Comparison of ENCODE assay signal across 24 cellular contexts in the genomic region with DNA sequence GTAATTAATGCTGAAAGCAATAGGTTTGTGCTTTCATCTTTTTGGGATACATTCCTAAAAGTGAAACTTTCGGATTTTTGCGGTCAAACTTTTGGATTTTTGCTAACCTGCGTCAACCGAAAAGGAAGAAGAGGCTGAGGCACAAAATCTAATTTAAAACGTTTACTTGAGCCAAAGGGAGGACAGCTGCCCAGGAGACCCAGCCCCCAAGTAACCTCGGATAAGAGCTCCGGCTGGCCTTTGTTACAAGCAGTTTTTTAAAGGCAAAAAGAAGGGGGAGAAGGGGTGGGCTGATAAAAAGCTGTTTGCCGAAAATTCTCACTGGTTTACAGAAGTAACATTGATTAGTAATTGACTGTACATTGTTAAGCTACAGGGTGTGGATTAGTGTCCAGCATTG. TPM values are rescaled to one million over a fixed set of nuclear protein-coding genes. Genes with fewer than 3 reads are reported as not detected.
DNase-seq lines count a peak whose midpoint lies in the region; ATAC-seq, FAIRE-seq and TF ChIP-seq lines count a peak whose summit lies in the region.
"Had no signal": no experiment of that assay in that cellular context is flagged by ENCODE, and none has a peak within 500 bp of the region (broad histone marks: within the 10 kb centered on the region; RNA-seq: fewer than 3 reads in every experiment).

No MANE protein-coding gene starts in this region.

- POLR2A ChIA-PET in K562 (lab: Yijun Ruan, JAX), result interaction anchor here (0.6 to 0.7 kb wide), 2 partner anchors 8 to 95 kb away, joined by 3 read pairs; no protein-coding TSS in a partner anchor
- POLR2A ChIA-PET in CD4-positive, alpha-beta memory T cell (lab: Charles Lee; ENCODE audit: partially characterized antibody), result no interaction called here

- no peaks in the 10 kb centered on the region for H3K4me1 Mint-ChIP-seq in CD4-positive, alpha-beta memory T cell
- H3K4me1 Mint-ChIP-seq: activated CD4-positive, alpha-beta T cell treated with anti-CD3 and anti-CD28 coated beads, Interleukin-2, amount 10 ng/mL, durations not matched to agents 24 days and 14 days; naive thymus-derived CD4-positive, alpha-beta T cell had no signal

- no peak for TF ChIP-seq EP300 in K562 (IDR thresholded peaks at IDR 0.05; ENCODE audit: low read length)

- no peaks in the 10 kb centered on the region for H3K27me3 ChIP-seq in K562 (ENCODE audit: control insufficient read depth in 2 of 2, insufficient read depth in 2 of 2, low read length in 2 of 2)
- H3K27me3 ChIP-seq in right lobe of liver, result peaks cover 0 to 2% of the 10 kb centered on the region in 2 donors
- no peaks in the 10 kb centered on the region for H3K27me3 ChIP-seq in CD4-positive, alpha-beta memory T cell (ENCODE audit: insufficient read depth, low read length)
- H3K27me3 ChIP-seq: foreskin keratinocyte had no signal

- H3K36me3 ChIP-seq in K562 (ENCODE audit: control insufficient read depth, insufficient read depth, low read length), result no peaks in the 10 kb centered on the region
- H3K36me3 ChIP-seq in right lobe of liver, result no peaks in the 10 kb centered on the region
- H3K36me3 ChIP-seq in urinary bladder (ENCODE audit: insufficient read depth), result no peaks in the 10 kb centered on the region
- H3K36me3 ChIP-seq in CD4-positive, alpha-beta memory T cell (ENCODE audit: insufficient read depth, low read length), result no peaks in the 10 kb centered on the region

- intact Hi-C loops in K562 (cut with micrococcal nuclease), result loop anchor here (5.0 kb wide), 1 partner anchor 61 kb away; a partner anchor contains a TSS
- intact Hi-C loops in right lobe of liver (cut with DNase I), result no loop called here
- intact Hi-C loops in CD4-positive, alpha-beta memory T cell (cut with micrococcal nuclease), result no loop called here

- peak overlapping the region; percentile 80 for H2AFZ ChIP-seq in K562 (ENCODE audit: low read depth, low read length)

- H3K27ac ChIP-seq in K562 (ENCODE audit: extremely low read depth, low read depth, low read length) (peak overlapping the region; percentile 42; the same call in 1 of the 3 replicates), right lobe of liver (peak overlapping the region; percentile 40 to 90 (median 55)), urinary bladder (ENCODE audit: low read depth) (peak overlapping the region; percentile 5)
- H3K27ac ChIP-seq in CD4-positive, alpha-beta memory T cell (ENCODE audit: low read depth, low read length), result no peak overlapping the region
- H3K27ac ChIP-seq: foreskin keratinocyte, RWPE1 had no signal

- DNase-seq in activated CD8-positive, alpha-beta memory T cell treated with anti-CD3 and anti-CD28 coated beads for 24 hours, result peak; percentile 0
- no peak for DNase-seq in activated CD8-positive, alpha-beta memory T cell treated with anti-CD3 and anti-CD28 coated beads, Interleukin-2, amount 50 U/mL, for 48 hours
- DNase-seq in K562 (ENCODE audit: extremely low read depth in 1 of 4, low spot score in 3 of 4) (peak in 2 of 4 experiments; percentile 22 to 42), right lobe of liver (no peak), cerebellum (ENCODE audit: low spot score) (no peak)
- no peak for DNase-seq in CD4-positive, alpha-beta memory T cell
- DNase-seq: ACHN; activated CD4-positive, alpha-beta T cell treated with anti-CD3 and anti-CD28 coated beads, Interleukin-2, amount 10 ng/mL, durations not matched to agents 24 days and 14 days; amygdala; COR-L47; effector CD4-positive, alpha-beta T cell; foreskin keratinocyte; KG1; naive thymus-derived CD4-positive, alpha-beta T cell; NCI-H1436 treated with DMSO at 0.1 percent for 48 hours; NCI-H774; stimulated activated naive CD4-positive, alpha-beta T cell had no signal

- H3K27ac Mint-ChIP-seq in CD4-positive, alpha-beta memory T cell, result no peak overlapping the region
- H3K27ac Mint-ChIP-seq: activated CD4-positive, alpha-beta T cell treated with anti-CD3 and anti-CD28 coated beads, Interleukin-2, amount 10 ng/mL, durations not matched to agents 24 days and 14 days; activated T-helper 1 cell treated with anti-CD3 and anti-CD28 coated beads, Interleukin-12 subunit alpha, Interleukin-12 subunit beta, Interleukin-2, Interleukin-4 antibody, amounts not matched to agents 30 ng/mL and 10 ng/mL and 1 ng/mL, durations not matched to agents 14 hours and 24 hours and 36 hours; T-helper 2 cell treated with Interferon-gamma antibody and Interleukin-4, amounts not matched to agents 5 μg/mL and 100 μg/mL, for 36 hours had no signal

- H3K9me3 ChIP-seq in K562 (replicated peaks; ENCODE audit: control insufficient read depth, insufficient read depth, low read depth, low read length), result no peaks in the 10 kb centered on the region
- H3K9me3 ChIP-seq in right lobe of liver, result no peaks in the 10 kb centered on the region
- no peaks in the 10 kb centered on the region for H3K9me3 ChIP-seq in CD4-positive, alpha-beta memory T cell (ENCODE audit: control insufficient read depth in 1 of 2, low read length in 2 of 2)

- no peaks in the 10 kb centered on the region for H3K27me3 Mint-ChIP-seq in CD4-positive, alpha-beta memory T cell
- H3K27me3 Mint-ChIP-seq: activated CD4-positive, alpha-beta T cell treated with anti-CD3 and anti-CD28 coated beads, Interleukin-2, amount 10 ng/mL, durations not matched to agents 24 days and 14 days had no signal

- H3K9me1 ChIP-seq in K562 (ENCODE audit: control insufficient read depth, insufficient read depth, low read length), result no peaks in the 10 kb centered on the region

- no peak for TF ChIP-seq RAD21 in K562 (CRISPR knock-in tag; conservative IDR thresholded peaks at IDR 0.05 in 1 of 2, IDR thresholded peaks at IDR 0.05 in 1 of 2)

- WGBS in K562 (ENCODE audit: insufficient coverage, low coverage, missing lambda C conversion rate), result 9% methylated on average over 7 of the region's 8 CpGs
- WGBS in right lobe of liver (ENCODE audit: insufficient coverage, low coverage, low lambda C conversion rate, missing lambda C conversion rate), result 18% methylated on average over 8 of the region's 8 CpGs
- 15% methylated on average over 8 of the region's 8 CpGs for WGBS in urinary bladder

- H3K4me3 Mint-ChIP-seq in CD4-positive, alpha-beta memory T cell, result no peak overlapping the region
- H3K4me3 Mint-ChIP-seq: activated CD4-positive, alpha-beta T cell treated with anti-CD3 and anti-CD28 coated beads, Interleukin-2, amount 10 ng/mL, durations not matched to agents 24 days and 14 days; activated T-helper 1 cell treated with anti-CD3 and anti-CD28 coated beads, Interleukin-12 subunit alpha, Interleukin-12 subunit beta, Interleukin-2, Interleukin-4 antibody, amounts not matched to agents 30 ng/mL and 10 ng/mL and 1 ng/mL, durations not matched to agents 14 hours and 24 hours and 36 hours; naive thymus-derived CD4-positive, alpha-beta T cell; T-helper 2 cell treated with Interferon-gamma antibody and Interleukin-4, amounts not matched to agents 5 μg/mL and 100 μg/mL, for 36 hours had no signal

- no peaks in the 10 kb centered on the region for H3K79me2 ChIP-seq in K562 (ENCODE audit: control insufficient read depth, insufficient read depth, low read length)

- peak; percentile 29 for FAIRE-seq in K562 (lab: Jason Lieb, UNC)
- FAIRE-seq: GM19239 had no signal

- no peak for TF ChIP-seq POLR2A in K562 (conservative IDR thresholded peaks at IDR 0.05)
- TF ChIP-seq POLR2A in right lobe of liver (IDR thresholded peaks at IDR 0.05), result no peak

- no peak overlapping the region for H3K4me3 ChIP-seq in K562
- peak overlapping the region in 1 of 3 donors; percentile 52 for H3K4me3 ChIP-seq in right lobe of liver
- H3K4me3 ChIP-seq in urinary bladder (ENCODE audit: low read depth, low read length), result no peak overlapping the region
- no peak overlapping the region for H3K4me3 ChIP-seq in CD4-positive, alpha-beta memory T cell (ENCODE audit: low read length in 2 of 2)

- H3K9me3 Mint-ChIP-seq in CD4-positive, alpha-beta memory T cell, result peaks cover 0 to 9% (median 3%) of the 10 kb centered on the region in 8 donors
- H3K9me3 Mint-ChIP-seq: activated CD4-positive, alpha-beta T cell treated with anti-CD3 and anti-CD28 coated beads, Interleukin-2, amount 10 ng/mL, durations not matched to agents 24 days and 14 days; activated T-helper 1 cell treated with anti-CD3 and anti-CD28 coated beads, Interleukin-12 subunit alpha, Interleukin-12 subunit beta, Interleukin-2, Interleukin-4 antibody, amounts not matched to agents 30 ng/mL and 10 ng/mL and 1 ng/mL, durations not matched to agents 14 hours and 24 hours and 36 hours; T-helper 2 cell treated with Interferon-gamma antibody and Interleukin-4, amounts not matched to agents 5 μg/mL and 100 μg/mL, for 36 hours had no signal

- TF ChIP-seq CTCF in K562 (IDR thresholded peaks at IDR 0.05 in 2 of 3, conservative IDR thresholded peaks at IDR 0.05 in 1 of 3; ENCODE audit: insufficient read depth in 2 of 3, low read depth in 1 of 3, low read length in 3 of 3), result no peak
- no peak for TF ChIP-seq CTCF in right lobe of liver (IDR thresholded peaks at IDR 0.05)

- peak overlapping the region; percentile 25; the same call in 1 of the 2 replicates for H3K4me2 ChIP-seq in K562 (ENCODE audit: insufficient read depth, low read length)

- no peaks in the 10 kb centered on the region for H4K20me1 ChIP-seq in K562 (replicated peaks; ENCODE audit: control insufficient read depth, insufficient read depth, low read length)

- in situ Hi-C loops in K562 (cut with MboI), result no loop called here

- H3K36me3 Mint-ChIP-seq in CD4-positive, alpha-beta memory T cell, result peaks cover 0 to 4% of the 10 kb centered on the region in 2 donors
- H3K36me3 Mint-ChIP-seq: naive thymus-derived CD4-positive, alpha-beta T cell had no signal

- H3K9ac ChIP-seq in K562 (ENCODE audit: insufficient read depth in 1 of 2, low read depth in 2 of 2, low read length in 2 of 2), result peak overlapping the region; percentile 38 to 48; a peak in 3 of 4 replicates

- CTCF ChIA-PET in K562 (lab: Yijun Ruan, JAX; ENCODE audit: low intra/inter-chr PET ratio), result no interaction called here
- CTCF ChIA-PET in CD4-positive, alpha-beta memory T cell (lab: Charles Lee; ENCODE audit: partially characterized antibody), result no interaction called here

- no TSS peak for BruUV-seq in K562 (replicated peaks; lab: Mats Ljungman, UMichigan)

- H3K4me1 ChIP-seq in K562 (replicated peaks in 1 of 2; ENCODE audit: control insufficient read depth in 2 of 2, insufficient read depth in 2 of 2, low read length in 2 of 2) (peaks cover 0 to 3% of the 10 kb centered on the region in 2 experiments; a peak in 2 of 5 replicates), right lobe of liver (peaks cover 0 to 8% (median 2%) of the 10 kb centered on the region in 4 donors), urinary bladder (ENCODE audit: insufficient read depth) (no peaks in the 10 kb centered on the region)
- no peaks in the 10 kb centered on the region for H3K4me1 ChIP-seq in CD4-positive, alpha-beta memory T cell (ENCODE audit: insufficient read depth, low read length)

- ATAC-seq in K562 (peak; percentile 73), right lobe of liver (no peak), HG03159 (IDR thresholded peaks at IDR 0.05; ENCODE audit: unreplicated experiment) (no peak)
- ATAC-seq: foreskin keratinocyte; naive thymus-derived CD4-positive, alpha-beta T cell; sciatic nerve had no signal

RNA-seq across cellular contexts. Expression of a gene that starts 59.3 kb away (rescaled TPM):
- 138 and 396 TPM in 2 replicates for total RNA-seq in K562 (2011; cell fraction: chromatin; rRNA removed; ENCODE audit: low replicate concordance)
- total RNA-seq in K562 (2011; cell fraction: nucleolus; rRNA removed), result 51.9 and 68.7 TPM in 2 replicates
- 103 and 125 TPM in 2 replicates for total RNA-seq in K562 (2011; cell fraction: nucleoplasm; rRNA removed)
- 29.0 and 29.5 TPM in 2 replicates for total RNA-seq in K562 (2014; rRNA removed)
- total RNA-seq in K562 (2014; rRNA removed; fragmentation: Illumina TruSeq; extraction: Trizol), result 47.8 and 53.8 TPM in 2 replicates
- 31.9 and 33.1 TPM in 2 replicates for total RNA-seq in K562 (2015; rRNA removed; fragmentation: Illumina TruSeq; extraction: Trizol)
- total RNA-seq in K562 (2021), result 44.9 and 45.7 TPM in 2 replicates
- polyA plus RNA-seq in K562 (2011; rRNA removed), result 26.1 and 40.1 TPM in 2 replicates
- 11.5 and 16.7 TPM in 2 replicates for polyA plus RNA-seq in K562 (2011; cell fraction: cytosol; rRNA removed)
- 35.7 and 38.8 TPM in 2 replicates for polyA plus RNA-seq in K562 (2011; cell fraction: nucleus; rRNA removed)
- polyA plus RNA-seq in K562 (2012), result 21.9 and 23.8 TPM in 2 replicates
- 29.4 and 31.0 TPM in 2 replicates for polyA plus RNA-seq in K562 (2014; fragmentation: Illumina TruSeq; extraction: Trizol)
- polyA plus RNA-seq in K562 (2014; fragmentation: Nextera tagmentation; extraction: Ambion mirVana), result 10 to 100 TPM; 10.9 to 15.2 TPM
- polyA plus RNA-seq in K562 (2014; rRNA removed), result 19.0 and 21.4 TPM in 2 replicates
- 196 and 258 TPM in 2 replicates for polyA minus RNA-seq in K562 (2011; rRNA and poly(A)+ RNA removed)
- polyA minus RNA-seq in K562 (2011; cell fraction: cytosol; rRNA and poly(A)+ RNA removed), result 77.6 and 121 TPM in 2 replicates
- polyA minus RNA-seq in K562 (2011; cell fraction: nucleus; rRNA and poly(A)+ RNA removed), result 47.0 and 84.4 TPM in 2 replicates
- 10 to 100 TPM; 53.5 to 76.2 (median 63.1) TPM for total RNA-seq in right lobe of liver
- total RNA-seq in urinary bladder, result 229 TPM
- 27.4 TPM for polyA plus RNA-seq in urinary bladder
- 10 to 100 TPM; 76.1 to 78.2 TPM for total RNA-seq in CD4-positive, alpha-beta memory T cell
- 10 to 100 TPM; 12.9 to 30.8 TPM for polyA plus RNA-seq in CD4-positive, alpha-beta memory T cell
- total RNA-seq in cerebellum, result 194 TPM
